In the genomic region with DNA sequence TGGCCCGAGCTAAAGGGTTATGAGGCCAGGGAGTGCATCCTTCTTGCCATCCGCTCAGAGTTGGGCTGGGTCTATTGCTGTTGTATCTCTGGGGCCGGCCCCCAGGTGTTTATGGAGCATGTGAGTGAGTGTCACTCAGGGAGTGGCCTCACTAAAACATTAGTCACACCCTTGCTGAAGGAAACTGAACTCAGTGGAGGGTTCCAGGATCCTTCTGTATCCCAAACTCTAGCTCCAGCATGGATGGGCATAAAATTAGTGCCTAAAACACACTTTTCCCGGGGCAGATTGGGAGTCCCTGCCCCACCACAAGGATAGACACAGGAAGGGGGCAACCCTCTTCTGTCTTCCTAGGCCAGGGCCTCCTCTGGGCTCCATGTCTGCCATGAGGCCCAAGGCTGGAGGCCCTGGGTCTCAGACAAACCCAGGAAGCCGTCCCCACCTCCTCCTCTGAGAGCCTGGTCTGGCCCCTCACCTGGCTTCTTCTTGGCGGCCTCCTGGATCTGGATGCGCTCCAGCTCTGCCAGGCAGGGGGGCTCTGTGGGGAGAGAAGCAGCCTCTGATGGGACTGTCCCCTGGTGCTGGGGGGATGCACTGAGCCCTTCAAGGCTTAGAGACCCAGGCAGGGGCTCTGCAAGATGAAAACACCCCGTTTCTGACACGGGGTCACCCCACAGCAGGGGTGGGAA, we compare ENCODE assay signal across 14 cellular contexts. TPM values are rescaled to one million over a fixed set of nuclear protein-coding genes. Genes with fewer than 3 reads are reported as not detected.
DNase-seq lines count a peak whose midpoint lies in the region; ATAC-seq and TF ChIP-seq lines count a peak whose summit lies in the region.
"Had no signal": no experiment of that assay in that cellular context is flagged by ENCODE, and none has a peak within 500 bp of the region (broad histone marks: within the 10 kb centered on the region; RNA-seq: fewer than 3 reads in every experiment).

No MANE protein-coding gene starts in this region.

- TF ChIP-seq CTCF in Caco-2 (IDR thresholded peaks at IDR 0.05; ENCODE audit: insufficient read depth in 1 of 2, low read depth in 1 of 2, low read length in 1 of 2, severe bottlenecking in 1 of 2, unreplicated experiment in 1 of 2) (no peak), heart left ventricle (IDR thresholded peaks at IDR 0.05) (no peak)

- 84 to 90% (median 89%) methylated on average over 8 to 9 of the region's 9 CpGs for WGBS in heart left ventricle, 4 donors

- H3K9me3 ChIP-seq in Caco-2 = no peaks in the 10 kb centered on the region
- H3K9me3 ChIP-seq in heart left ventricle = no peaks in the 10 kb centered on the region
- H3K9me3 ChIP-seq: esophagus squamous epithelium, prostate gland had no signal

- no peaks in the 10 kb centered on the region for H3K27me3 ChIP-seq in Caco-2 (replicated peaks; ENCODE audit: control insufficient read depth, insufficient read depth, low read length)
- H3K27me3 ChIP-seq in heart left ventricle = no peaks in the 10 kb centered on the region

- H3K27me3 Mint-ChIP-seq in Caco-2 (ENCODE audit: insufficient read depth, unreplicated experiment) (no peaks in the 10 kb centered on the region), IgD-negative memory B cell (no peaks in the 10 kb centered on the region)
- no peaks in the 10 kb centered on the region for H3K27me3 Mint-ChIP-seq in central memory CD8-positive, alpha-beta T cell
- no peaks in the 10 kb centered on the region for H3K27me3 Mint-ChIP-seq in naive thymus-derived CD8-positive, alpha-beta T cell
- H3K27me3 Mint-ChIP-seq: B cell had no signal

- no peaks in the 10 kb centered on the region for H3K9me3 Mint-ChIP-seq in Caco-2 (ENCODE audit: unreplicated experiment)
- H3K9me3 Mint-ChIP-seq in IgD-negative memory B cell = no peaks in the 10 kb centered on the region
- H3K9me3 Mint-ChIP-seq in central memory CD8-positive, alpha-beta T cell = no peaks in the 10 kb centered on the region
- no peaks in the 10 kb centered on the region for H3K9me3 Mint-ChIP-seq in naive thymus-derived CD8-positive, alpha-beta T cell

- no peak overlapping the region for H3K27ac ChIP-seq in heart left ventricle
- H3K27ac ChIP-seq: esophagus squamous epithelium, prostate gland had no signal

- ATAC-seq in central memory CD8-positive, alpha-beta T cell (replicated peaks; ENCODE audit: extremely low read depth, poor library complexity, severe bottlenecking) = no peak
- no peak for ATAC-seq in naive thymus-derived CD8-positive, alpha-beta T cell
- no peak for ATAC-seq in heart left ventricle
- ATAC-seq in GM21447 (IDR thresholded peaks at IDR 0.05; ENCODE audit: unreplicated experiment) = no peak

- H3K4me3 Mint-ChIP-seq in Caco-2 (ENCODE audit: unreplicated experiment) = no peak overlapping the region
- no peak overlapping the region for H3K4me3 Mint-ChIP-seq in IgD-negative memory B cell
- H3K4me3 Mint-ChIP-seq in central memory CD8-positive, alpha-beta T cell = peak overlapping the region; percentile 50
- peak overlapping the region in 3 of 10 donors; percentile 19 to 51 (median 37) for H3K4me3 Mint-ChIP-seq in naive thymus-derived CD8-positive, alpha-beta T cell
- H3K4me3 Mint-ChIP-seq: B cell had no signal

- intact Hi-C loops in Caco-2 (cut with micrococcal nuclease; ENCODE audit: unreplicated experiment) (loop anchor here (5.0 kb wide), 1 partner anchor 63 kb away; no protein-coding TSS in a partner anchor), heart left ventricle (cut with DNase I) (no loop called here)

- DNase-seq in Caco-2 (no peak), heart left ventricle (no peak)
- no peak for DNase-seq in central memory CD8-positive, alpha-beta T cell (ENCODE audit: low spot score in 2 of 2)
- no peak for DNase-seq in naive thymus-derived CD8-positive, alpha-beta T cell
- no peak for DNase-seq in stimulated activated CD4-positive, alpha-beta T cell treated with anti-CD3 and anti-CD28 coated beads, Interleukin-2, amount 100 ng/mL, for 24 hours
- DNase-seq: activated CD4-positive, alpha-beta T cell treated with anti-CD3 and anti-CD28 coated beads, Interleukin-2, amount 50 U/mL, for 1 hour; dermis blood vessel endothelial cell; DMS79 treated with DMSO at 0.1 percent for 48 hours; esophagus squamous epithelium; hippocampal formation had no signal

- H3K27ac Mint-ChIP-seq in Caco-2 (ENCODE audit: unreplicated experiment) (peak overlapping the region; percentile 80), IgD-negative memory B cell (peak overlapping the region in 2 of 3 donors; percentile 47 to 68)
- H3K27ac Mint-ChIP-seq in central memory CD8-positive, alpha-beta T cell (ENCODE audit: low read depth) = peak overlapping the region; percentile 93
- H3K27ac Mint-ChIP-seq in naive thymus-derived CD8-positive, alpha-beta T cell = peak overlapping the region in 6 of 10 donors; percentile 32 to 98 (median 78)
- H3K27ac Mint-ChIP-seq: B cell had no signal

- H3K4me1 Mint-ChIP-seq in Caco-2 (ENCODE audit: low read depth, unreplicated experiment) (no peaks in the 10 kb centered on the region), IgD-negative memory B cell (peaks cover 0 to 15% (median 3%) of the 10 kb centered on the region in 3 donors)
- peaks cover 51% of the 10 kb centered on the region for H3K4me1 Mint-ChIP-seq in central memory CD8-positive, alpha-beta T cell
- H3K4me1 Mint-ChIP-seq in naive thymus-derived CD8-positive, alpha-beta T cell = peaks cover 24 to 74% (median 35%) of the 10 kb centered on the region in 4 donors

- no TSS peak for BruUV-seq in Caco-2 (replicated peaks; lab: Mats Ljungman, UMichigan)

- no peak for TF ChIP-seq POLR2A in heart left ventricle (IDR thresholded peaks at IDR 0.05)

- POLR2A ChIA-PET in Caco-2 (lab: Charles Lee) = no interaction called here
- POLR2A ChIA-PET in naive thymus-derived CD8-positive, alpha-beta T cell (lab: Charles Lee) = interaction anchor here (0.6 to 7.7 kb wide), 7 partner anchors 8 to 279 kb away, joined by 3 to 64 read pairs (median 3); partner anchors contain the start of gene SPOCK2

- H3K4me3 ChIP-seq in Caco-2 (ENCODE audit: low read depth, low read length) (no peak overlapping the region), heart left ventricle (no peak overlapping the region)
- H3K4me3 ChIP-seq: esophagus squamous epithelium, prostate gland had no signal

- peaks cover 6% of the 10 kb centered on the region for H3K36me3 Mint-ChIP-seq in Caco-2 (ENCODE audit: insufficient read depth, unreplicated experiment)
- H3K36me3 Mint-ChIP-seq in IgD-negative memory B cell = peaks cover 8% of the 10 kb centered on the region
- H3K36me3 Mint-ChIP-seq in central memory CD8-positive, alpha-beta T cell (ENCODE audit: insufficient read depth) = peaks cover 93% of the 10 kb centered on the region
- peaks cover 0 to 86% (median 11%) of the 10 kb centered on the region in 3 donors for H3K36me3 Mint-ChIP-seq in naive thymus-derived CD8-positive, alpha-beta T cell

- H3K4me1 ChIP-seq in Caco-2 (0 out of 2 replicates have a peak, but pooled peaks cover 3% of the 10 kb centered on the region), heart left ventricle (peaks cover 0 to 34% (median 11%) of the 10 kb centered on the region in 12 donors)
- H3K4me1 ChIP-seq: prostate gland had no signal

- no peaks in the 10 kb centered on the region for H3K36me3 ChIP-seq in Caco-2 (ENCODE audit: control insufficient read depth, insufficient read depth, low read length)
- H3K36me3 ChIP-seq in heart left ventricle = peaks cover 0 to 20% (median 0%) of the 10 kb centered on the region in 9 donors
- H3K36me3 ChIP-seq: esophagus squamous epithelium, prostate gland had no signal

- CTCF ChIA-PET in Caco-2 (lab: Charles Lee) = interaction anchor here (0.7 to 1.3 kb wide), 2 partner anchors 168 to 1014 kb away, joined by 3 read pairs; no protein-coding TSS in a partner anchor

RNA-seq across cellular contexts. Expression of gene SPOCK2, which starts 24.5 kb away (rescaled TPM):
- total RNA-seq in Caco-2 (2022) (1.6 and 3.0 TPM in 2 replicates), heart left ventricle (10 to 100 TPM in 3 of 9 donors, 1 to 10 TPM in 6; 4.4 to 15.1 (median 6.9) TPM)
- polyA plus RNA-seq in IgD-negative memory B cell (65.5 TPM), heart left ventricle (10 to 100 TPM; 11.2 to 16.6 TPM)
- 100 to 1,000 TPM; 566 to 578 TPM for total RNA-seq in naive thymus-derived CD8-positive, alpha-beta T cell
- polyA plus RNA-seq in naive thymus-derived CD8-positive, alpha-beta T cell = 100 to 1,000 TPM; 177 to 292 (median 235) TPM

Comparison
In these comparisons a context has a peak if more than half of its experiments do, and no peak if none do; other contexts are left out.
1. RNA of gene SPOCK2, which starts 24.5 kb away (total RNA-seq): 566 to 578 TPM in naive thymus-derived CD8-positive, alpha-beta T cell; 4.4 to 15.1 TPM in heart left ventricle and 1.6 to 3.0 TPM in Caco-2; every median in the first group is over 10 times any median in the second.
2. Peak in every context shown above with its lines, with median percentiles within 50 percentile points of each other: H3K27ac Mint-ChIP-seq.